8 cellular contexts compared by ENCODE assay signal in the genomic region with DNA sequence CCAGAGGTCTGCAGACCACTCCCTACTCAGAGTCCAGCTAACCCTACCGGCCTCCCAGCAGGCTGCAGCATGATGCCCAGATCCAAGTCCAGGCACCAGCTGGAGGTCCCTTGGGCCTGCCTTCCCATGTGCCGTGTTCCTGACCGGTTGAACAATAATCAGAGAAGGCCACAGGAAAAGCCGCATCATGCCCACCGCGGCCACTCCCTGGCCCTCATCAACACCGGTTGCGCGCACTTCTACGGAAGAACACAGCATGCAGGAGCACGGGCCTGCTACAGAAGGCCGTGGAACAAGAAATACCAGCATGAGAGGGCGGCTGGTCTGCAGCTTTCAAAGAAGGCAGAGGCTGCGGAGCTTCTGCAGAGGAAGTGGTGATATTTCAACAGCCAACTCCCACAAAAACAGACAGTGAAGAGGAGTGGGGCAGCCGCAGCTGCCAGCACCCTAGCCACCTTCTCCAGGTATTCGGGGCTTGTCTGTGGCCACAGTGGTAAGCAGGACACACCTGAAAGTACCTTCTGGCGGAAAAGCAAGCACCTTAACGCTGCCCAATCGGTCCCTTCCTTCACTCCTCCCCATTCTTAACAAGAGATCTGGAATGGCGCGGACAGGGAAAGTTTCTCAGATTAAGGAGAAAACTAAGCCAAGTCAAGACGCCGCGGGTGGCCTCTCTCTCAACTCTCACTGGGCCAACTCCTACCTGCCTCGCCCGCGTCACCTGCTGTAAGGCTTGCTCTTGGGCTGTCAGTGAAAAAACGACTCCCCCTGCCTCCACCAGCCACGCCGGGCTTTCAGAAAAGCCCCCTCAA. TPM values are rescaled to one million over a fixed set of nuclear protein-coding genes. Genes with fewer than 3 reads are reported as not detected.
DNase-seq lines count a peak whose midpoint lies in the region; ATAC-seq and TF ChIP-seq lines count a peak whose summit lies in the region.

No MANE protein-coding gene starts in this region.

- TF ChIP-seq CTCF in gastrocnemius medialis (IDR thresholded peaks at IDR 0.05 in 4 of 5, conservative IDR thresholded peaks at IDR 0.05 in 1 of 5) = no peak

- H3K4me1 ChIP-seq in NT2/D1 (ENCODE audit: insufficient read depth, insufficient read length) (peaks cover 6% of the 10 kb centered on the region), gastrocnemius medialis (peaks cover 0 to 5% of the 10 kb centered on the region in 2 donors)

- peak in 2 of 3 experiments; percentile 58 to 66 for DNase-seq in NCI-H1417 (lab: John Stamatoyannopoulos, UW)
- no peak for DNase-seq in NCI-H1417 treated with DMSO at 0.1 percent for 48 hours (lab: John Stamatoyannopoulos, UW)
- DNase-seq in NT2/D1 (ENCODE audit: low read depth, low spot score) = no peak
- DNase-seq in gastrocnemius medialis = no peak
- no peak for DNase-seq in activated CD8-positive, alpha-beta memory T cell treated with anti-CD3 and anti-CD28 coated beads, Interleukin-2, amount 50 U/mL, for 48 hours

- in situ Hi-C loops in gastrocnemius medialis (cut with MboI; ENCODE audit: low sequenced_read_pairs in 4 of 4) = no loop called here

- H3K9me3 ChIP-seq in NT2/D1 (ENCODE audit: insufficient read depth, low read length) (0 out of 2 replicates have a peak, but pooled peaks cover 3% of the 10 kb centered on the region), gastrocnemius medialis (no peaks in the 10 kb centered on the region)

- TF ChIP-seq POLR2A in gastrocnemius medialis (IDR thresholded peaks at IDR 0.05) = no peak

- H3K27me3 ChIP-seq in NT2/D1 (ENCODE audit: insufficient read depth, insufficient read length) (peaks cover 33% of the 10 kb centered on the region), gastrocnemius medialis (peaks cover 0 to 25% (median 4%) of the 10 kb centered on the region in 3 donors)

- peak overlapping the region; percentile 70 for H3K9ac ChIP-seq in NT2/D1 (ENCODE audit: insufficient read length, low read depth)

- no peak overlapping the region for H3K27ac ChIP-seq in gastrocnemius medialis

- intact Hi-C loops in gastrocnemius medialis (cut with DNase I; ENCODE audit: low total_unique reads) = no loop called here

- H3K36me3 ChIP-seq in NT2/D1 (ENCODE audit: insufficient read depth, insufficient read length, low read length) (no peaks in the 10 kb centered on the region), gastrocnemius medialis (no peaks in the 10 kb centered on the region)

- H3K4me3 ChIP-seq in NT2/D1 (ENCODE audit: insufficient read length, low read depth) (peak overlapping the region; percentile 61), gastrocnemius medialis (peak overlapping the region in 3 of 4 donors; percentile 39 to 49 (median 47))

- ATAC-seq in esophagus mucosa (peak; percentile 78), gastrocnemius medialis (no peak), HG03175 (IDR thresholded peaks at IDR 0.05; ENCODE audit: unreplicated experiment) (no peak), GM21576 (IDR thresholded peaks at IDR 0.05; ENCODE audit: unreplicated experiment) (no peak)

RNA-seq across cellular contexts. Expression of a gene that starts 1.5 kb away (rescaled TPM):
- total RNA-seq in esophagus mucosa (6.4 TPM), gastrocnemius medialis (1 to 10 TPM; 1.0 to 4.5 (median 1.9) TPM)

Comparison
In these comparisons a context has a peak if more than half of its experiments do, and no peak if none do; other contexts are left out.
1. DNase-seq: peak in NCI-H1417 (2 of 3); none in NCI-H1417 treated with DMSO at 0.1 percent for 48 hours (single experiment), NT2/D1 (single experiment), gastrocnemius medialis (0 of 2) and activated CD8-positive, alpha-beta memory T cell treated with anti-CD3 and anti-CD28 coated beads, Interleukin-2, amount 50 U/mL, for 48 hours (single experiment).